In genomic region chr9:131091352-131091992, GRCh38 we compare ENCODE assay signal across 14 cellular contexts. TPM values are rescaled to one million over a fixed set of nuclear protein-coding genes. Genes with fewer than 3 reads are reported as not detected.
A peak's percentile ranks its signal among the peaks of the same experiment; 100 is the strongest.
DNase-seq lines count a peak whose midpoint lies in the region; ATAC-seq and TF ChIP-seq lines count a peak whose summit lies in the region.
"Had no signal": no experiment of that assay in that cellular context is flagged by ENCODE, and none has a peak within 500 bp of the region (broad histone marks: within the 10 kb centered on the region; RNA-seq: fewer than 3 reads in every experiment).

No MANE protein-coding gene starts in this region.

- H3K9ac ChIP-seq in neural progenitor cell: no peak overlapping the region

- CTCF ChIA-PET in WTC11 (lab: Charles Lee): no interaction called here

- no peaks in the 10 kb centered on the region for H3K4me1 ChIP-seq in neural progenitor cell
- H3K4me1 ChIP-seq: BE2C had no signal

- H3K27ac Mint-ChIP-seq in WTC11 (peak overlapping the region; percentile 54; the same call in 1 of the 2 replicates), neural progenitor cell (peak overlapping the region; percentile 66)
- H3K27ac Mint-ChIP-seq: CD8-positive, alpha-beta T cell had no signal

- no peak for ATAC-seq in WTC11
- ATAC-seq: A549; CD8-positive, alpha-beta T cell; GM12878 had no signal

- H3K4me3 ChIP-seq in neural progenitor cell: no peak overlapping the region
- H3K4me3 ChIP-seq: A549, GM12878 had no signal

- H3K27ac ChIP-seq in neural progenitor cell: no peak overlapping the region
- H3K27ac ChIP-seq: A549 had no signal

- no peaks in the 10 kb centered on the region for H4K20me1 ChIP-seq in neural progenitor cell (ENCODE audit: low read depth)

- no peak overlapping the region for H3K4me2 ChIP-seq in neural progenitor cell
- H3K4me2 ChIP-seq: A549 had no signal

- H3K4me1 Mint-ChIP-seq in WTC11 (peaks cover 11% of the 10 kb centered on the region), neural progenitor cell (peaks cover 14% of the 10 kb centered on the region)

- H3K27me3 Mint-ChIP-seq in WTC11 (ENCODE audit: low read depth) (peaks cover 6% of the 10 kb centered on the region), neural progenitor cell (ENCODE audit: insufficient read depth, low read depth) (peaks cover 14% of the 10 kb centered on the region)

- peaks cover 15% of the 10 kb centered on the region for H3F3A ChIP-seq in neural progenitor cell (ENCODE audit: low read depth)

- H3K36me3 Mint-ChIP-seq in WTC11 (no peaks in the 10 kb centered on the region), neural progenitor cell (no peaks in the 10 kb centered on the region)
- H3K36me3 Mint-ChIP-seq: CD8-positive, alpha-beta T cell had no signal

- H3K79me2 ChIP-seq in neural progenitor cell (ENCODE audit: low read depth): no peaks in the 10 kb centered on the region

- no peak overlapping the region for H2AFZ ChIP-seq in neural progenitor cell (replicated peaks)

- POLR2A ChIA-PET in WTC11 (lab: Charles Lee): interaction anchor here (1.2 kb wide), 1 partner anchor 18 kb away, joined by 3 read pairs; no protein-coding TSS in a partner anchor

- H3K9me3 Mint-ChIP-seq in WTC11: no peaks in the 10 kb centered on the region
- no peaks in the 10 kb centered on the region for H3K9me3 Mint-ChIP-seq in neural progenitor cell
- H3K9me3 Mint-ChIP-seq: CD8-positive, alpha-beta T cell had no signal

- DNase-seq in COR-L47 (lab: John Stamatoyannopoulos, UW) (peak; percentile 36), NCI-H1092 (lab: John Stamatoyannopoulos, UW) (peak; percentile 9), WTC11 (ENCODE audit: low spot score) (no peak), neural progenitor cell (ENCODE audit: low spot score) (no peak), pons (ENCODE audit: low spot score) (no peak), occipital lobe (lab: John Stamatoyannopoulos, UW) (no peak), UCSD-AML1 (lab: John Stamatoyannopoulos, UW; ENCODE audit: unreplicated experiment) (no peak)
- no peak for DNase-seq in activated naive CD4-positive, alpha-beta T cell (lab: John Stamatoyannopoulos, UW)
- DNase-seq: BE2C; CD8-positive, alpha-beta T cell; DMS79; H7 had no signal

- H3K4me3 Mint-ChIP-seq in WTC11: no peak overlapping the region
- no peak overlapping the region for H3K4me3 Mint-ChIP-seq in neural progenitor cell
- H3K4me3 Mint-ChIP-seq: CD8-positive, alpha-beta T cell had no signal

- no peaks in the 10 kb centered on the region for H3K27me3 ChIP-seq in neural progenitor cell

- H3K36me3 ChIP-seq in neural progenitor cell: no peaks in the 10 kb centered on the region
- H3K36me3 ChIP-seq: BE2C had no signal

- TF ChIP-seq CTCF in WTC11 (IDR thresholded peaks at IDR 0.05) (no peak), neural progenitor cell (IDR thresholded peaks at IDR 0.05) (no peak)

- H3K9me3 ChIP-seq in neural progenitor cell (ENCODE audit: low read depth): no peaks in the 10 kb centered on the region
- H3K9me3 ChIP-seq: A549, BE2C had no signal

TF ChIP-seq in WTC11, 78 proteins besides CTCF, POLR2A, EP300 and RAD21:
- TF ChIP-seq TEAD4 (CRISPR knock-in tag; IDR thresholded peaks at IDR 0.05) (no peak), SMAD4 (CRISPR knock-in tag; IDR thresholded peaks at IDR 0.05) (no peak), ZNF512 (CRISPR knock-in tag; IDR thresholded peaks at IDR 0.05; ENCODE audit: borderline replicate concordance) (no peak), MYBL2 (CRISPR knock-in tag; IDR thresholded peaks at IDR 0.05) (no peak), NFYB (CRISPR knock-in tag; conservative IDR thresholded peaks at IDR 0.05; ENCODE audit: low read depth) (no peak), FOXP4 (CRISPR knock-in tag; IDR thresholded peaks at IDR 0.05) (no peak), USF2 (CRISPR knock-in tag; IDR thresholded peaks at IDR 0.05) (no peak), NFE2L1 (CRISPR knock-in tag; IDR thresholded peaks at IDR 0.05) (no peak), MLX (CRISPR knock-in tag; IDR thresholded peaks at IDR 0.05) (no peak), ZNF263 (CRISPR knock-in tag; IDR thresholded peaks at IDR 0.05; ENCODE audit: low read depth) (no peak), CREB1 (CRISPR knock-in tag; IDR thresholded peaks at IDR 0.05) (no peak), EMX1 (CRISPR knock-in tag; IDR thresholded peaks at IDR 0.05) (no peak), ZNF121 (CRISPR knock-in tag; IDR thresholded peaks at IDR 0.05) (no peak), ZNF317 (CRISPR knock-in tag; IDR thresholded peaks at IDR 0.05; ENCODE audit: borderline replicate concordance, low read depth) (no peak), ETV6 (CRISPR knock-in tag; IDR thresholded peaks at IDR 0.05) (no peak), FOXP1 (CRISPR knock-in tag; IDR thresholded peaks at IDR 0.05; ENCODE audit: borderline replicate concordance) (no peak), ELF4 (CRISPR knock-in tag; IDR thresholded peaks at IDR 0.05; ENCODE audit: low read depth) (no peak)
- TF ChIP-seq, protein P1, sequence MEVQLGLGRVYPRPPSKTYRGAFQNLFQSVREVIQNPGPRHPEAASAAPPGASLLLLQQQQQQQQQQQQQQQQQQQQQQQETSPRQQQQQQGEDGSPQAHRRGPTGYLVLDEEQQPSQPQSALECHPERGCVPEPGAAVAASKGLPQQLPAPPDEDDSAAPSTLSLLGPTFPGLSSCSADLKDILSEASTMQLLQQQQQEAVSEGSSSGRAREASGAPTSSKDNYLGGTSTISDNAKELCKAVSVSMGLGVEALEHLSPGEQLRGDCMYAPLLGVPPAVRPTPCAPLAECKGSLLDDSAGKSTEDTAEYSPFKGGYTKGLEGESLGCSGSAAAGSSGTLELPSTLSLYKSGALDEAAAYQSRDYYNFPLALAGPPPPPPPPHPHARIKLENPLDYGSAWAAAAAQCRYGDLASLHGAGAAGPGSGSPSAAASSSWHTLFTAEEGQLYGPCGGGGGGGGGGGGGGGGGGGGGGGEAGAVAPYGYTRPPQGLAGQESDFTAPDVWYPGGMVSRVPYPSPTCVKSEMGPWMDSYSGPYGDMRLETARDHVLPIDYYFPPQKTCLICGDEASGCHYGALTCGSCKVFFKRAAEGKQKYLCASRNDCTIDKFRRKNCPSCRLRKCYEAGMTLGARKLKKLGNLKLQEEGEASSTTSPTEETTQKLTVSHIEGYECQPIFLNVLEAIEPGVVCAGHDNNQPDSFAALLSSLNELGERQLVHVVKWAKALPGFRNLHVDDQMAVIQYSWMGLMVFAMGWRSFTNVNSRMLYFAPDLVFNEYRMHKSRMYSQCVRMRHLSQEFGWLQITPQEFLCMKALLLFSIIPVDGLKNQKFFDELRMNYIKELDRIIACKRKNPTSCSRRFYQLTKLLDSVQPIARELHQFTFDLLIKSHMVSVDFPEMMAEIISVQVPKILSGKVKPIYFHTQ (CRISPR knock-in tag; IDR thresholded peaks at IDR 0.05): no peak

RNA-seq across cellular contexts. Expression of gene AIF1L, which starts 4.9 kb away (rescaled TPM):
- total RNA-seq in WTC11 (2021): 103 to 109 TPM (median 106 TPM) in 3 replicates
- total RNA-seq in neural progenitor cell (ENCODE audit: low replicate concordance): 69.0 and 95.1 TPM in 2 replicates
- 17.8 TPM for total RNA-seq in occipital lobe
- total RNA-seq: CD8-positive, alpha-beta T cell had no signal

RNA-seq across cellular contexts. Expression of gene NUP214, which starts 33.9 kb away (rescaled TPM):
- total RNA-seq in WTC11 (2021) (39.9 to 42.8 TPM (median 41.8 TPM) in 3 replicates), neural progenitor cell (ENCODE audit: low replicate concordance) (21.1 and 37.6 TPM in 2 replicates), occipital lobe (9.5 TPM)

Comparison
In these comparisons a context has a peak if more than half of its experiments do, and no peak if none do; other contexts are left out.
1. DNase-seq: peak in COR-L47 (single experiment) and NCI-H1092 (single experiment); none in WTC11 (single experiment), neural progenitor cell (single experiment), pons (single experiment), occipital lobe (single experiment), activated naive CD4-positive, alpha-beta T cell (0 of 4) and UCSD-AML1 (single experiment).